17 cellular contexts compared by ENCODE assay signal in the genomic region with DNA sequence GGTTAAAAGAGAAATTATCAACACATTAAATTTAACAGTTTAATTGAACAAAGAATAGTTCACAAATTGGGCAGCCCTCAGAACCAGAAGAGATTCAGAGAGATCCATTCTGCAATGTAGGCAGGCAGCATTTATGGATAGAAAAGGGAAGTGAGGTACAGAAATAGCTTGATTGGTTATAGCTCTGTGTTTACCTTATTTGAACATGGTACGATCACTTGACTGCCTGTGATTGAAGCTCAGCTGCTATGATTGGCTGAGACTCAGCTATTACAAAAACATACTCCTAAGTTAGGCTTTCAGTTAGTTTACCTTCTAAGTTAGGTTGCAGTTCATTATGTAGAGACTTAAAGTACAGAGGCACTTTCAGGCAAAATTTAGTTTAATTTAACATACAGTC.
"Had no signal": no experiment of that assay in that cellular context is flagged by ENCODE, and none has a peak within 500 bp of the region (broad histone marks: within the 10 kb centered on the region; RNA-seq: fewer than 3 reads in every experiment).

No MANE protein-coding gene starts in this region.

- H3K9me3 ChIP-seq: ascending aorta, ovary had no signal

- H3K27ac ChIP-seq: ascending aorta, dorsolateral prefrontal cortex, ovary, WERI-Rb-1 had no signal

- ATAC-seq: activated CD4-positive, alpha-beta T cell treated with anti-CD3 and anti-CD28 coated beads for 36 hours; activated CD8-positive, alpha-beta memory T cell treated with anti-CD3 and anti-CD28 coated beads, Interleukin-2, amount 10 ng/mL, durations not matched to agents 7 days and 5 days; sciatic nerve had no signal

- DNase-seq: activated CD4-positive, alpha-beta memory T cell treated with anti-CD3 and anti-CD28 coated beads for 36 hours; activated CD4-positive, alpha-beta T cell treated with anti-CD3 and anti-CD28 coated beads for 36 hours; activated CD8-positive, alpha-beta memory T cell treated with anti-CD3 and anti-CD28 coated beads, Interleukin-2, amount 10 ng/mL, durations not matched to agents 7 days and 5 days; activated naive CD4-positive, alpha-beta T cell treated with anti-CD3 and anti-CD28 coated beads, Interleukin-2, amount 10 ng/mL, durations not matched to agents 7 days and 5 days; activated T-cell treated with anti-CD3 and anti-CD28 coated beads, Interleukin-2, amount 50 U/mL, for 1 hour; dorsolateral prefrontal cortex; endodermal cell; head of caudate nucleus; immature natural killer cell; ovary; T1000; WERI-Rb-1 had no signal

- H3K4me1 Mint-ChIP-seq: endodermal cell, neural crest cell had no signal

- H3K27me3 ChIP-seq: ascending aorta, dorsolateral prefrontal cortex, ovary had no signal

- H3K4me3 ChIP-seq: ascending aorta, dorsolateral prefrontal cortex, ovary had no signal

- H3K27me3 Mint-ChIP-seq: activated CD4-positive, alpha-beta memory T cell treated with anti-CD3 and anti-CD28 coated beads for 36 hours; activated CD4-positive, alpha-beta T cell treated with anti-CD3 and anti-CD28 coated beads for 36 hours; activated CD8-positive, alpha-beta memory T cell treated with anti-CD3 and anti-CD28 coated beads, Interleukin-2, amount 10 ng/mL, durations not matched to agents 7 days and 5 days; activated naive CD4-positive, alpha-beta T cell treated with anti-CD3 and anti-CD28 coated beads, Interleukin-2, amount 10 ng/mL, durations not matched to agents 7 days and 5 days had no signal

- H3K36me3 ChIP-seq: ovary had no signal

- H3K9me3 Mint-ChIP-seq: activated CD4-positive, alpha-beta memory T cell treated with anti-CD3 and anti-CD28 coated beads for 36 hours; activated naive CD4-positive, alpha-beta T cell treated with anti-CD3 and anti-CD28 coated beads, Interleukin-2, amount 10 ng/mL, durations not matched to agents 7 days and 5 days; endodermal cell; immature natural killer cell; neural crest cell had no signal

- H3K4me1 ChIP-seq: ascending aorta had no signal

- FAIRE-seq: bronchial epithelial cell, frontal cortex had no signal

- H3K4me3 Mint-ChIP-seq: activated CD4-positive, alpha-beta memory T cell treated with anti-CD3 and anti-CD28 coated beads for 36 hours; activated CD4-positive, alpha-beta T cell treated with anti-CD3 and anti-CD28 coated beads for 36 hours; activated CD8-positive, alpha-beta memory T cell treated with anti-CD3 and anti-CD28 coated beads, Interleukin-2, amount 10 ng/mL, durations not matched to agents 7 days and 5 days; activated naive CD4-positive, alpha-beta T cell treated with anti-CD3 and anti-CD28 coated beads, Interleukin-2, amount 10 ng/mL, durations not matched to agents 7 days and 5 days; endodermal cell; immature natural killer cell; neural crest cell had no signal

- H3K27ac Mint-ChIP-seq: activated CD4-positive, alpha-beta memory T cell treated with anti-CD3 and anti-CD28 coated beads for 36 hours; activated CD4-positive, alpha-beta T cell treated with anti-CD3 and anti-CD28 coated beads for 36 hours; activated naive CD4-positive, alpha-beta T cell treated with anti-CD3 and anti-CD28 coated beads, Interleukin-2, amount 10 ng/mL, durations not matched to agents 7 days and 5 days; endodermal cell; immature natural killer cell had no signal
